In genomic region chr16:24045641-24046040, GRCh38 we compare ENCODE assay signal across 12 cellular contexts.
DNase-seq lines count a peak whose midpoint lies in the region; ATAC-seq and TF ChIP-seq lines count a peak whose summit lies in the region.
"Had no signal": no experiment of that assay in that cellular context is flagged by ENCODE, and none has a peak within 500 bp of the region (broad histone marks: within the 10 kb centered on the region; RNA-seq: fewer than 3 reads in every experiment).

No MANE protein-coding gene starts in this region.

- TF ChIP-seq EP300 in Ishikawa (IDR thresholded peaks at IDR 0.05; ENCODE audit: borderline replicate concordance), result no peak

- peak overlapping the region in 2 of 8 donors; percentile 16 to 79 for H3K27ac Mint-ChIP-seq in CD8-positive, alpha-beta memory T cell
- H3K27ac Mint-ChIP-seq: activated CD4-positive, alpha-beta T cell treated with anti-CD3 and anti-CD28 coated beads, Interleukin-2, amount 10 ng/mL, durations not matched to agents 24 days and 14 days; activated naive CD8-positive, alpha-beta T cell treated with anti-CD3 and anti-CD28 coated beads for 36 hours had no signal

- CTCF ChIA-PET in CD8-positive, alpha-beta memory T cell (lab: Charles Lee), result interaction anchor here (1.3 to 1.4 kb wide), 2 partner anchors 8 to 207 kb away, joined by 4 read pairs; no protein-coding TSS in a partner anchor

- peak; percentile 66 for TF ChIP-seq CTCF in VCaP (conservative IDR thresholded peaks at IDR 0.05)
- TF ChIP-seq CTCF in kidney epithelial cell (IDR thresholded peaks at IDR 0.05; ENCODE audit: insufficient read depth, low read length, poor library complexity, severe bottlenecking), result peak; percentile 29
- no peak for TF ChIP-seq CTCF in gastrocnemius medialis (IDR thresholded peaks at IDR 0.05 in 4 of 5, conservative IDR thresholded peaks at IDR 0.05 in 1 of 5)

- ATAC-seq in gastrocnemius medialis, result no peak
- no peak for ATAC-seq in GM19395 (IDR thresholded peaks at IDR 0.05; ENCODE audit: unreplicated experiment)

- in situ Hi-C loops in gastrocnemius medialis (cut with MboI; ENCODE audit: low sequenced_read_pairs in 4 of 4), result loop anchor here in 2 of 4 donors (10.0 to 25.0 kb wide), 2 partner anchors 408 to 459 kb away; partner anchors contain the start of genes DCTN5 (in 1 of the 2) and PALB2 (in 1 of the 2)

- H3K9me3 Mint-ChIP-seq in CD8-positive, alpha-beta memory T cell, result no peaks in the 10 kb centered on the region
- H3K9me3 Mint-ChIP-seq: activated CD4-positive, alpha-beta T cell treated with anti-CD3 and anti-CD28 coated beads, Interleukin-2, amount 10 ng/mL, durations not matched to agents 24 days and 14 days; activated naive CD8-positive, alpha-beta T cell treated with anti-CD3 and anti-CD28 coated beads for 36 hours had no signal

- DNase-seq in DMS153 (lab: John Stamatoyannopoulos, UW) (peak; percentile 44), kidney epithelial cell (ENCODE audit: low read depth) (no peak), gastrocnemius medialis (no peak), GDM1 (lab: John Stamatoyannopoulos, UW) (no peak)
- DNase-seq in CD8-positive, alpha-beta memory T cell, result no peak
- DNase-seq: activated CD4-positive, alpha-beta T cell treated with anti-CD3 and anti-CD28 coated beads, Interleukin-2, amount 10 ng/mL, durations not matched to agents 24 days and 14 days; activated naive CD8-positive, alpha-beta T cell treated with anti-CD3 and anti-CD28 coated beads for 36 hours; NCI-H526 treated with DMSO at 0.1 percent for 48 hours; uterus had no signal

- H3K4me3 Mint-ChIP-seq in CD8-positive, alpha-beta memory T cell, result no peak overlapping the region
- H3K4me3 Mint-ChIP-seq: activated CD4-positive, alpha-beta T cell treated with anti-CD3 and anti-CD28 coated beads, Interleukin-2, amount 10 ng/mL, durations not matched to agents 24 days and 14 days; activated naive CD8-positive, alpha-beta T cell treated with anti-CD3 and anti-CD28 coated beads for 36 hours had no signal

- H3K9me3 ChIP-seq in gastrocnemius medialis, result no peaks in the 10 kb centered on the region
- no peaks in the 10 kb centered on the region for H3K9me3 ChIP-seq in CD8-positive, alpha-beta memory T cell (ENCODE audit: low read length)
- H3K9me3 ChIP-seq: uterus had no signal

- intact Hi-C loops in gastrocnemius medialis (cut with DNase I; ENCODE audit: low total_unique reads), result loop anchor here (10.0 kb wide), 1 partner anchor 459 kb away; no protein-coding TSS in a partner anchor

- POLR2A ChIA-PET in CD8-positive, alpha-beta memory T cell (lab: Charles Lee), result no interaction called here

- peaks cover 0 to 3% of the 10 kb centered on the region in 2 donors for H3K27me3 Mint-ChIP-seq in CD8-positive, alpha-beta memory T cell
- H3K27me3 Mint-ChIP-seq: activated CD4-positive, alpha-beta T cell treated with anti-CD3 and anti-CD28 coated beads, Interleukin-2, amount 10 ng/mL, durations not matched to agents 24 days and 14 days; activated naive CD8-positive, alpha-beta T cell treated with anti-CD3 and anti-CD28 coated beads for 36 hours had no signal

- H3K36me3 ChIP-seq in kidney epithelial cell (ENCODE audit: control insufficient read depth, insufficient read depth, low read length) (no peaks in the 10 kb centered on the region), gastrocnemius medialis (no peaks in the 10 kb centered on the region)
- no peaks in the 10 kb centered on the region for H3K36me3 ChIP-seq in CD8-positive, alpha-beta memory T cell (ENCODE audit: insufficient read depth, low read length)
- H3K36me3 ChIP-seq: uterus had no signal

- H3K27me3 ChIP-seq in kidney epithelial cell (ENCODE audit: control insufficient read depth, insufficient read depth, low read length), result no peaks in the 10 kb centered on the region
- H3K27me3 ChIP-seq in gastrocnemius medialis, result no peaks in the 10 kb centered on the region
- no peaks in the 10 kb centered on the region for H3K27me3 ChIP-seq in CD8-positive, alpha-beta memory T cell (ENCODE audit: insufficient read depth, low read length, poor library complexity, severe bottlenecking)
- H3K27me3 ChIP-seq: uterus had no signal

- H3K4me1 Mint-ChIP-seq in CD8-positive, alpha-beta memory T cell, result peaks cover 42 to 63% (median 51%) of the 10 kb centered on the region in 3 donors

- TF ChIP-seq RAD21 in Ishikawa (IDR thresholded peaks at IDR 0.05; ENCODE audit: low read depth), result peak; percentile 61

- TF ChIP-seq POLR2A in gastrocnemius medialis (IDR thresholded peaks at IDR 0.05), result no peak

- H3K4me3 ChIP-seq in kidney epithelial cell (ENCODE audit: low read depth, low read length), result no peak overlapping the region
- H3K4me3 ChIP-seq in gastrocnemius medialis, result no peak overlapping the region
- H3K4me3 ChIP-seq in CD8-positive, alpha-beta memory T cell (ENCODE audit: low read length), result no peak overlapping the region
- H3K4me3 ChIP-seq: uterus had no signal

- H3K4me1 ChIP-seq in gastrocnemius medialis, result no peaks in the 10 kb centered on the region
- peaks cover 9% of the 10 kb centered on the region for H3K4me1 ChIP-seq in CD8-positive, alpha-beta memory T cell (ENCODE audit: insufficient read depth, low read length)
- H3K4me1 ChIP-seq: uterus had no signal

- H3K27ac ChIP-seq in VCaP, result no peak overlapping the region
- no peak overlapping the region for H3K27ac ChIP-seq in gastrocnemius medialis
- no peak overlapping the region for H3K27ac ChIP-seq in CD8-positive, alpha-beta memory T cell (ENCODE audit: low read depth, low read length)
- H3K27ac ChIP-seq: uterus had no signal

- peaks cover 0 to 70% (median 12%) of the 10 kb centered on the region in 3 donors for H3K36me3 Mint-ChIP-seq in CD8-positive, alpha-beta memory T cell

TF ChIP-seq in Ishikawa, 13 proteins besides CTCF, POLR2A, EP300 and RAD21:
- TF ChIP-seq USF1 (IDR thresholded peaks at IDR 0.05), result no peak
- TF ChIP-seq TEAD4 (IDR thresholded peaks at IDR 0.05), result no peak
- no peak for TF ChIP-seq TCF12 (IDR thresholded peaks at IDR 0.05; ENCODE audit: low read depth)
- TF ChIP-seq FOXM1 (IDR thresholded peaks at IDR 0.05; ENCODE audit: borderline replicate concordance, low read depth), result no peak
- TF ChIP-seq REST (IDR thresholded peaks at IDR 0.05; ENCODE audit: low read depth), result no peak
- TF ChIP-seq YY1 (IDR thresholded peaks at IDR 0.05; ENCODE audit: low read depth), result no peak
- TF ChIP-seq, protein P1, sequence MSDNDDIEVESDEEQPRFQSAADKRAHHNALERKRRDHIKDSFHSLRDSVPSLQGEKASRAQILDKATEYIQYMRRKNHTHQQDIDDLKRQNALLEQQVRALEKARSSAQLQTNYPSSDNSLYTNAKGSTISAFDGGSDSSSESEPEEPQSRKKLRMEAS (IDR thresholded peaks at IDR 0.05), result no peak
- no peak for TF ChIP-seq CREB1 (IDR thresholded peaks at IDR 0.05; ENCODE audit: low read depth)
- no peak for TF ChIP-seq TAF1 (IDR thresholded peaks at IDR 0.05; ENCODE audit: low read depth)
- TF ChIP-seq EGR1 (IDR thresholded peaks at IDR 0.05), result no peak
- no peak for TF ChIP-seq NFIC (IDR thresholded peaks at IDR 0.05)
- no peak for TF ChIP-seq CEBPB (IDR thresholded peaks at IDR 0.05)
- no peak for TF ChIP-seq ZBTB7A (IDR thresholded peaks at IDR 0.05; ENCODE audit: low read depth)

Comparison
In these comparisons a context has a peak if more than half of its experiments do, and no peak if none do; other contexts are left out.
1. CTCF ChIP-seq: peak in VCaP (single experiment) and kidney epithelial cell (single experiment); none in gastrocnemius medialis (0 of 5).